Comparison of ENCODE assay signal across 21 cellular contexts in the genomic region with DNA sequence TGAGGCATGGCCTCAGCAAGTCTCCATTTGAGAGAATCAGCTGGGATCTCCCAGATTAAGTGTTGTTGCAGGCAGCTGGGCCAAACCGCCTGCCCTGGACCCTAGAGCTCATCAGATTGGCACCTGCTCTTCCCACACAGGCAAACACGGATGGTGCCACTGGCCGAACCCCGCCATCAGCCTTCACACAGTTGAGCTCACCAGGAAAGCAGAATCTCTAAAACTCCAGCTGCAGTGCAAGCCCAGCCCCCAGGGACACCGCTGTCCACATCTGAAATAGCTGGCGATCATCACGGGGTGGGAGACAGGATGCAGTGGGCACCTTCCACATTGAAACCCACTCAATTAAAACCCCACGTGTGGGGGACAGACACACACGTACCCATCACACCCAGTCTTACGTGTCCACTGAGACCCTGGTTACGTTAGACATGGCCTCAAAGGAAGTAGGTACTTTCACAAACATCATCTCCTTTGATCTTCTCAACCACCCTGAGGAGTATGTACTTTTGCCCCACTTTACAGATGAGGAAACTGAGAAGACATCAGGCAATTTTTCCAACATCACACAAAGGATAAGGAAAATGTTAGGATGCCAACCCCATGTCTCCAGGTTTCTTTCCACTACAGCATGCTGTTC.
DNase-seq lines count a peak whose midpoint lies in the region; ATAC-seq and TF ChIP-seq lines count a peak whose summit lies in the region.
"Had no signal": no experiment of that assay in that cellular context is flagged by ENCODE, and none has a peak within 500 bp of the region (broad histone marks: within the 10 kb centered on the region; RNA-seq: fewer than 3 reads in every experiment).

No MANE protein-coding gene starts in this region.

- no peaks in the 10 kb centered on the region for H3K36me3 ChIP-seq in heart left ventricle
- H3K36me3 ChIP-seq in mesendoderm (ENCODE audit: control insufficient read depth, insufficient read depth, low read length) = no peaks in the 10 kb centered on the region
- H3K36me3 ChIP-seq: BE2C, brain microvascular endothelial cell, tibial nerve had no signal

- no peaks in the 10 kb centered on the region for H3K9me3 ChIP-seq in heart left ventricle
- H3K9me3 ChIP-seq: BE2C, tibial nerve had no signal

- no peak overlapping the region for H3K23ac ChIP-seq in mesendoderm (ENCODE audit: low read length)

- 71 to 78% (median 75%) methylated on average over 11 of the region's 11 CpGs for WGBS in heart left ventricle, 4 donors
- no CpG with 5 or more reads among the region's 11 CpGs for WGBS in mesendoderm (ENCODE audit: extremely low coverage, insufficient coverage, low lambda C conversion rate)

- no peaks in the 10 kb centered on the region for H3K79me2 ChIP-seq in mesendoderm (ENCODE audit: control insufficient read depth, insufficient read depth, low read length)

- no peak overlapping the region for H3K56ac ChIP-seq in mesendoderm (ENCODE audit: low read length)

- no peak overlapping the region for H3K9ac ChIP-seq in mesendoderm (ENCODE audit: low read length)

- H3K4me2 ChIP-seq in mesendoderm (ENCODE audit: low read length) = no peak overlapping the region
- H3K4me2 ChIP-seq: smooth muscle cell had no signal

- H3K4me3 ChIP-seq in heart left ventricle = no peak overlapping the region
- no peak overlapping the region for H3K4me3 ChIP-seq in mesendoderm (ENCODE audit: low read length)
- H3K4me3 ChIP-seq: coronary artery, smooth muscle cell, tibial nerve had no signal

- H4K8ac ChIP-seq in mesendoderm (ENCODE audit: low read depth, low read length) = no peak overlapping the region

- no peak overlapping the region for H3K27ac ChIP-seq in heart left ventricle
- no peak overlapping the region for H3K27ac ChIP-seq in mesendoderm (ENCODE audit: low read depth, low read length)
- H3K27ac ChIP-seq: brain microvascular endothelial cell, coronary artery, tibial nerve had no signal

- H3K27me3 ChIP-seq in heart left ventricle = peaks cover 0 to 34% (median 11%) of the 10 kb centered on the region in 9 donors
- H3K27me3 ChIP-seq in mesendoderm (ENCODE audit: insufficient read depth, low read length, poor library complexity) = no peaks in the 10 kb centered on the region
- H3K27me3 ChIP-seq: BE2C, tibial nerve had no signal

- no peak overlapping the region for H2BK5ac ChIP-seq in mesendoderm (ENCODE audit: low read length)

- TF ChIP-seq CTCF in heart left ventricle (IDR thresholded peaks at IDR 0.05) = no peak

- no peak overlapping the region for H2BK15ac ChIP-seq in mesendoderm (replicated peaks; ENCODE audit: low read depth)

- TF ChIP-seq POLR2A in heart left ventricle (IDR thresholded peaks at IDR 0.05) = no peak

- no peak overlapping the region for H3K4ac ChIP-seq in mesendoderm (ENCODE audit: low read depth, low read length)

- H2BK120ac ChIP-seq in mesendoderm (ENCODE audit: low read depth, low read length) = no peak overlapping the region

- ATAC-seq in heart left ventricle = no peak
- ATAC-seq in HG03280 (IDR thresholded peaks at IDR 0.05; ENCODE audit: unreplicated experiment) = no peak
- no peak for ATAC-seq in GM18519 (IDR thresholded peaks at IDR 0.05; ENCODE audit: low FRiP score, unreplicated experiment)
- ATAC-seq: HCT116 had no signal

- DNase-seq in cardiac septum (ENCODE audit: low spot score) = peak; percentile 49
- no peak for DNase-seq in heart left ventricle
- DNase-seq in NCI-H774 (lab: John Stamatoyannopoulos, UW) = peak; percentile 50
- DNase-seq in ecto neural progenitor cell (ENCODE audit: low spot score) = peak; percentile 36
- DNase-seq in mesendoderm = no peak
- no peak for DNase-seq in stimulated activated naive CD4-positive, alpha-beta T cell (lab: John Stamatoyannopoulos, UW)
- DNase-seq: activated CD4-positive, alpha-beta T cell treated with anti-CD3 and anti-CD28 coated beads for 1 hour; BE2C; brain microvascular endothelial cell; Karpas-422; MV-4-11; NCI-H1694 treated with DMSO at 0.1 percent for 48 hours; NCI-H748 treated with DMSO at 0.1 percent for 48 hours; occipital lobe; Right ventricle myocardium superior had no signal

- H2AK5ac ChIP-seq in mesendoderm (ENCODE audit: low read length) = no peak overlapping the region

- H3K18ac ChIP-seq in mesendoderm (ENCODE audit: low read length) = no peak overlapping the region

- H3K79me1 ChIP-seq in mesendoderm (ENCODE audit: low read length) = no peaks in the 10 kb centered on the region

- intact Hi-C loops in cardiac septum (cut with DNase I) (loop anchor here (5.0 to 10.0 kb wide), 2 partner anchors 252 to 390 kb away; no protein-coding TSS in a partner anchor), heart left ventricle (cut with DNase I) (loop anchor here in 7 of 10 donors (5.0 to 10.0 kb wide), 7 partner anchors 120 to 392 kb away; no protein-coding TSS in a partner anchor)

- H3K4me1 ChIP-seq in heart left ventricle = peaks cover 0 to 4% (median 0%) of the 10 kb centered on the region in 12 donors
- H3K4me1 ChIP-seq in mesendoderm (ENCODE audit: control insufficient read depth, low read depth, low read length) = no peaks in the 10 kb centered on the region
- H3K4me1 ChIP-seq: BE2C had no signal

- H4K5ac ChIP-seq in mesendoderm (ENCODE audit: low read length) = no peak overlapping the region

Comparison
In these comparisons a context has a peak if more than half of its experiments do, and no peak if none do; other contexts are left out.
1. DNase-seq: peak in cardiac septum (single experiment), NCI-H774 (single experiment) and ecto neural progenitor cell (single experiment); none in heart left ventricle (0 of 5), mesendoderm (single experiment) and stimulated activated naive CD4-positive, alpha-beta T cell (0 of 6).